In genomic region chr7:27169658-27170493, GRCh38 we compare ENCODE assay signal across 9 cellular contexts. TPM values are rescaled to one million over a fixed set of nuclear protein-coding genes. Genes with fewer than 3 reads are reported as not detected.
DNase-seq lines count a peak whose midpoint lies in the region; ATAC-seq, FAIRE-seq and TF ChIP-seq lines count a peak whose summit lies in the region.
"Had no signal": no experiment of that assay in that cellular context is flagged by ENCODE, and none has a peak within 500 bp of the region (broad histone marks: within the 10 kb centered on the region; RNA-seq: fewer than 3 reads in every experiment).

No MANE protein-coding gene starts in this region.

- H3K4me1 ChIP-seq in Panc1 (ENCODE audit: control insufficient read depth, insufficient read depth, low read length) = peaks cover 5% of the 10 kb centered on the region; the same call in 1 of the 2 replicates
- H3K4me1 ChIP-seq in keratinocyte (ENCODE audit: control insufficient read depth, extremely low read depth, insufficient read depth, low read length) = peaks cover 32% of the 10 kb centered on the region
- H3K4me1 ChIP-seq in tibial nerve = peaks cover 0 to 70% (median 15%) of the 10 kb centered on the region in 4 donors

- H3K79me2 ChIP-seq in keratinocyte (ENCODE audit: control insufficient read depth, insufficient read depth, low read length) = peaks cover 77% of the 10 kb centered on the region

- H3K9me1 ChIP-seq in keratinocyte (ENCODE audit: control insufficient read depth, extremely low read depth, insufficient read depth, low read length) = no peaks in the 10 kb centered on the region

- TF ChIP-seq CTCF in Panc1 (IDR thresholded peaks at IDR 0.05) = no peak
- TF ChIP-seq CTCF in keratinocyte (optimal IDR thresholded peaks at IDR 0.05 in 1 of 3, IDR thresholded peaks at IDR 0.05 in 1 of 3, conservative IDR thresholded peaks at IDR 0.05 in 1 of 3; ENCODE audit: extremely low read depth in 1 of 3, insufficient read depth in 2 of 3, low read length in 3 of 3) = no peak
- TF ChIP-seq CTCF in tibial nerve (IDR thresholded peaks at IDR 0.05) = no peak

- peak overlapping the region; percentile 83 for H3K9ac ChIP-seq in keratinocyte (ENCODE audit: control insufficient read depth, extremely low read depth, insufficient read depth, low read length)

- H3K27ac ChIP-seq in Panc1 (ENCODE audit: low read length) = no peak overlapping the region
- H3K27ac ChIP-seq in keratinocyte (ENCODE audit: control insufficient read depth, insufficient read depth, low read length) = peak overlapping the region; percentile 87
- H3K27ac ChIP-seq in tibial nerve = peak overlapping the region; percentile 67 to 94 (median 88)

- POLR2A ChIA-PET in Panc1 (lab: Charles Lee) = no interaction called here

- H4K20me1 ChIP-seq in keratinocyte (ENCODE audit: control insufficient read depth, extremely low read depth, insufficient read depth, low read length) = no peaks in the 10 kb centered on the region

- intact Hi-C loops in activated naive CD4-positive, alpha-beta T cell treated with anti-CD3 and anti-CD28 coated beads for 36 hours (cut with micrococcal nuclease) = loop anchor here (5.0 kb wide), 2 partner anchors 32 to 72 kb away; partner anchors contain the start of genes EVX1 and HOXA13
- intact Hi-C loops in Panc1 (cut with micrococcal nuclease; ENCODE audit: unreplicated experiment) = no loop called here

- H3K27ac Mint-ChIP-seq in activated naive CD4-positive, alpha-beta T cell treated with anti-CD3 and anti-CD28 coated beads for 36 hours = no peak overlapping the region

- peaks cover 37% of the 10 kb centered on the region for H3K4me1 Mint-ChIP-seq in activated naive CD4-positive, alpha-beta T cell treated with anti-CD3 and anti-CD28 coated beads for 36 hours (ENCODE audit: low read depth)

- peak in 1 of 2 donors; percentile 16 for TF ChIP-seq POLR2A in tibial nerve (IDR thresholded peaks at IDR 0.05)

- H3K27me3 Mint-ChIP-seq in activated naive CD4-positive, alpha-beta T cell treated with anti-CD3 and anti-CD28 coated beads for 36 hours (ENCODE audit: low read depth) = peaks cover 67% of the 10 kb centered on the region

- TF ChIP-seq EP300 in tibial nerve (IDR thresholded peaks at IDR 0.05) = no peak

- no peaks in the 10 kb centered on the region for H3K9me3 Mint-ChIP-seq in activated naive CD4-positive, alpha-beta T cell treated with anti-CD3 and anti-CD28 coated beads for 36 hours

- FAIRE-seq in keratinocyte (lab: Jason Lieb, UNC) = no peak

- dilution Hi-C loops in keratinocyte (cut with MboI; ENCODE audit: extremely low pct_ligation_motif_present, low sequenced_read_pairs) = no loop called here

- peak; percentile 43 for ATAC-seq in Panc1
- ATAC-seq in HG02623 (IDR thresholded peaks at IDR 0.05; ENCODE audit: unreplicated experiment) = no peak
- no peak for ATAC-seq in HG03457 (IDR thresholded peaks at IDR 0.05; ENCODE audit: unreplicated experiment)
- ATAC-seq: HepG2 had no signal

- in situ Hi-C loops in Panc1 (cut with HindIII; ENCODE audit: low pct_unique_long_range_greater_than_20kb, low sequenced_read_pairs) = no loop called here

- no peaks in the 10 kb centered on the region for H3K36me3 ChIP-seq in Panc1 (ENCODE audit: control insufficient read depth, insufficient read depth, low read length)
- peaks cover 0 to 4% of the 10 kb centered on the region in 2 experiments for H3K36me3 ChIP-seq in keratinocyte (ENCODE audit: control insufficient read depth in 2 of 2, extremely low read depth in 1 of 2, insufficient read depth in 2 of 2, low read length in 2 of 2)
- no peaks in the 10 kb centered on the region for H3K36me3 ChIP-seq in tibial nerve

- H3K4me2 ChIP-seq in keratinocyte (ENCODE audit: control insufficient read depth, extremely low read depth, insufficient read depth, low read depth, low read length) = peak overlapping the region; percentile 98

- H3K36me3 Mint-ChIP-seq in activated naive CD4-positive, alpha-beta T cell treated with anti-CD3 and anti-CD28 coated beads for 36 hours (ENCODE audit: low read depth) = no peaks in the 10 kb centered on the region

- BruUV-seq in Panc1 (replicated peaks; lab: Mats Ljungman, UMichigan) = no TSS peak

- H2AFZ ChIP-seq in keratinocyte (ENCODE audit: control insufficient read depth, low read length) = peak overlapping the region; percentile 53

- H3K9me3 ChIP-seq in Panc1 (ENCODE audit: control insufficient read depth, insufficient read depth, low read depth, low read length) (no peaks in the 10 kb centered on the region), keratinocyte (ENCODE audit: control insufficient read depth, low read depth, low read length) (no peaks in the 10 kb centered on the region), tibial nerve (no peaks in the 10 kb centered on the region)

- DNase-seq in activated naive CD4-positive, alpha-beta T cell treated with anti-CD3 and anti-CD28 coated beads for 36 hours = no peak
- DNase-seq in activated naive CD4-positive, alpha-beta T cell (lab: John Stamatoyannopoulos, UW) = no peak
- no peak for DNase-seq in Panc1 (ENCODE audit: low read depth, low spot score)
- no peak for DNase-seq in keratinocyte (ENCODE audit: low read depth, low spot score)
- DNase-seq in tibial nerve (ENCODE audit: low spot score in 2 of 2) = peak in 1 of 2 donors; percentile 13
- DNase-seq in dedifferentiated amniotic fluid mesenchymal stem cell (ENCODE audit: extremely low spot score) = no peak

- WGBS in tibial nerve, 2 donors = 7 to 8% methylated on average over 34 to 36 of the region's 49 CpGs

- no peaks in the 10 kb centered on the region for H3K27me3 ChIP-seq in Panc1 (ENCODE audit: control insufficient read depth, insufficient read depth, low read length)
- peaks cover 3% of the 10 kb centered on the region for H3K27me3 ChIP-seq in keratinocyte (ENCODE audit: control insufficient read depth, extremely low read depth, insufficient read depth, low read length)
- peaks cover 0 to 95% of the 10 kb centered on the region in 2 donors for H3K27me3 ChIP-seq in tibial nerve

- peak overlapping the region; percentile 39 for H3K4me3 Mint-ChIP-seq in activated naive CD4-positive, alpha-beta T cell treated with anti-CD3 and anti-CD28 coated beads for 36 hours

- CTCF ChIA-PET in activated naive CD4-positive, alpha-beta T cell treated with anti-CD3 and anti-CD28 coated beads for 36 hours (lab: Charles Lee) = no interaction called here
- CTCF ChIA-PET in Panc1 (lab: Charles Lee) = interaction anchor here (1.4 kb wide), 1 partner anchor 10 kb away, joined by 4 read pairs; no protein-coding TSS in a partner anchor

- H3K4me3 ChIP-seq in Panc1 (ENCODE audit: low read depth in 2 of 2, low read length in 2 of 2) = peak overlapping the region; percentile 20 to 42; a peak in 3 of 4 replicates
- H3K4me3 ChIP-seq in keratinocyte (ENCODE audit: control insufficient read depth in 2 of 3, extremely low read depth in 1 of 3, insufficient read depth in 2 of 3, low read depth in 1 of 3, low read length in 3 of 3) = peak overlapping the region; percentile 78 to 94 (median 84)
- peak overlapping the region; percentile 24 to 74 (median 32) for H3K4me3 ChIP-seq in tibial nerve

RNA-seq across cellular contexts. Expression of gene HOXA10, which starts 4.2 kb away (rescaled TPM):
- total RNA-seq in activated naive CD4-positive, alpha-beta T cell treated with anti-CD3 and anti-CD28 coated beads for 36 hours = not detected
- total RNA-seq in Panc1 (2021; ENCODE audit: unreplicated experiment) = 0.41 TPM
- 0.85 TPM for polyA plus RNA-seq in Panc1 (2012; ENCODE audit: insufficient read length)
- 1.6 to 4.5 TPM (median 2.4 TPM) in 3 replicates for polyA plus RNA-seq in keratinocyte
- 0.40 TPM for polyA plus RNA-seq in keratinocyte (2011; ENCODE audit: low read depth)
- polyA plus RNA-seq in keratinocyte (2011; cell fraction: cytosol; rRNA removed) = 2.0 and 2.2 TPM in 2 replicates
- 2.0 and 2.1 TPM in 2 replicates for polyA plus RNA-seq in keratinocyte (2011; cell fraction: nucleus; rRNA removed)
- 2.5 and 9.5 TPM in 2 replicates for polyA plus RNA-seq in keratinocyte (2012; ENCODE audit: low replicate concordance)
- 1.9 to 5.1 TPM (median 3.0 TPM) in 3 replicates for polyA minus RNA-seq in keratinocyte
- polyA minus RNA-seq in keratinocyte (2011; cell fraction: cytosol; rRNA and poly(A)+ RNA removed) = not detected
- polyA minus RNA-seq in keratinocyte (2011; cell fraction: nucleus; rRNA and poly(A)+ RNA removed) = 0.47 and 0.84 TPM in 2 replicates
- 10 to 100 TPM; 19.0 to 34.1 (median 24.9) TPM for total RNA-seq in tibial nerve
- total RNA-seq: HepG2 had no signal
- polyA plus RNA-seq: HepG2 had no signal

RNA-seq across cellular contexts. Expression of gene HOXA9, which starts 4.5 kb away (rescaled TPM):
- not detected for total RNA-seq in activated naive CD4-positive, alpha-beta T cell treated with anti-CD3 and anti-CD28 coated beads for 36 hours
- total RNA-seq in Panc1 (2021; ENCODE audit: unreplicated experiment) = not detected
- 0.23 TPM for polyA plus RNA-seq in Panc1 (2012; ENCODE audit: insufficient read length)
- polyA plus RNA-seq in keratinocyte = 9.0 to 40.5 TPM (median 28.1 TPM) in 3 replicates
- 76.1 TPM for polyA plus RNA-seq in keratinocyte (2011; ENCODE audit: low read depth)
- polyA plus RNA-seq in keratinocyte (2011; cell fraction: cytosol; rRNA removed) = 20.4 and 23.2 TPM in 2 replicates
- 22.3 and 31.4 TPM in 2 replicates for polyA plus RNA-seq in keratinocyte (2011; cell fraction: nucleus; rRNA removed)
- polyA plus RNA-seq in keratinocyte (2012; ENCODE audit: low replicate concordance) = 21.1 and 27.0 TPM in 2 replicates
- polyA minus RNA-seq in keratinocyte = 1.5 to 5.7 TPM (median 4.0 TPM) in 3 replicates
- 9.4 TPM for polyA minus RNA-seq in keratinocyte (2011; cell fraction: cytosol; rRNA and poly(A)+ RNA removed)
- polyA minus RNA-seq in keratinocyte (2011; cell fraction: nucleus; rRNA and poly(A)+ RNA removed) = 2.2 and 3.8 TPM in 2 replicates
- total RNA-seq in tibial nerve = 10 to 100 TPM; 10.5 to 13.8 (median 12.7) TPM
- total RNA-seq: HepG2 had no signal
- polyA plus RNA-seq: HepG2 had no signal

RNA-seq across cellular contexts. Expression of gene HOXA7, which starts 13.4 kb away (rescaled TPM):
- not detected for total RNA-seq in activated naive CD4-positive, alpha-beta T cell treated with anti-CD3 and anti-CD28 coated beads for 36 hours
- total RNA-seq in Panc1 (2021; ENCODE audit: unreplicated experiment) (not detected), tibial nerve (10 to 100 TPM in 2 of 4 donors, 1 to 10 TPM in 2; 8.7 to 16.9 (median 11.3) TPM)
- not detected for polyA plus RNA-seq in Panc1 (2012; ENCODE audit: insufficient read length)
- polyA plus RNA-seq in keratinocyte = 3.8 to 13.5 TPM (median 8.1 TPM) in 3 replicates
- 4.9 TPM for polyA plus RNA-seq in keratinocyte (2011; ENCODE audit: low read depth)
- polyA plus RNA-seq in keratinocyte (2011; cell fraction: cytosol; rRNA removed) = 7.4 and 9.8 TPM in 2 replicates
- 5.2 and 6.0 TPM in 2 replicates for polyA plus RNA-seq in keratinocyte (2011; cell fraction: nucleus; rRNA removed)
- polyA plus RNA-seq in keratinocyte (2012; ENCODE audit: low replicate concordance) = 3.9 and 14.3 TPM in 2 replicates
- 4.5 to 4.9 TPM (median 4.8 TPM) in 3 replicates for polyA minus RNA-seq in keratinocyte
- polyA minus RNA-seq in keratinocyte (2011; cell fraction: cytosol; rRNA and poly(A)+ RNA removed) = 11.9 TPM
- 2.0 and 2.3 TPM in 2 replicates for polyA minus RNA-seq in keratinocyte (2011; cell fraction: nucleus; rRNA and poly(A)+ RNA removed)
- total RNA-seq: HepG2 had no signal

RNA-seq across cellular contexts. Expression of gene HOXA11, which starts 15.2 kb away (rescaled TPM):
- not detected for total RNA-seq in activated naive CD4-positive, alpha-beta T cell treated with anti-CD3 and anti-CD28 coated beads for 36 hours
- 0.57 TPM for total RNA-seq in Panc1 (2021; ENCODE audit: unreplicated experiment)
- 0.58 TPM for polyA plus RNA-seq in Panc1 (2012; ENCODE audit: insufficient read length)
- 0.07 to 0.18 TPM (median 0.14 TPM) in 3 replicates for polyA plus RNA-seq in keratinocyte
- polyA plus RNA-seq in keratinocyte (2011; ENCODE audit: low read depth) = not detected
- polyA plus RNA-seq in keratinocyte (2011; cell fraction: cytosol; rRNA removed) = 0.17 and 0.19 TPM in 2 replicates
- polyA plus RNA-seq in keratinocyte (2011; cell fraction: nucleus; rRNA removed) = 0.13 TPM in 2 replicates
- 0.16 and 0.27 TPM in 2 replicates for polyA plus RNA-seq in keratinocyte (2012; ENCODE audit: low replicate concordance)
- polyA minus RNA-seq in keratinocyte = not detected in 3 replicates
- polyA minus RNA-seq in keratinocyte (2011; cell fraction: cytosol; rRNA and poly(A)+ RNA removed) = not detected
- polyA minus RNA-seq in keratinocyte (2011; cell fraction: nucleus; rRNA and poly(A)+ RNA removed) = not detected in 2 replicates
- 10 to 100 TPM in 2 of 4 donors, 1 to 10 TPM in 2; 5.0 to 13.2 (median 9.5) TPM for total RNA-seq in tibial nerve
- total RNA-seq: HepG2 had no signal
- polyA plus RNA-seq: HepG2 had no signal

RNA-seq across cellular contexts. Expression of gene HOXA3, which starts 17.5 kb away (rescaled TPM):
- total RNA-seq in activated naive CD4-positive, alpha-beta T cell treated with anti-CD3 and anti-CD28 coated beads for 36 hours = not detected
- total RNA-seq in Panc1 (2021; ENCODE audit: unreplicated experiment) (30.2 TPM), tibial nerve (10 to 100 TPM in 1 of 4 donors, 1 to 10 TPM in 3; 7.0 to 18.8 (median 8.7) TPM)
- 16.4 TPM for polyA plus RNA-seq in Panc1 (2012; ENCODE audit: insufficient read length)
- 0.17 to 0.84 TPM (median 0.58 TPM) in 3 replicates for polyA plus RNA-seq in keratinocyte
- 0.87 TPM for polyA plus RNA-seq in keratinocyte (2011; ENCODE audit: low read depth)
- polyA plus RNA-seq in keratinocyte (2011; cell fraction: cytosol; rRNA removed) = 0.55 and 0.95 TPM in 2 replicates
- polyA plus RNA-seq in keratinocyte (2011; cell fraction: nucleus; rRNA removed) = 1.2 and 2.0 TPM in 2 replicates
- polyA plus RNA-seq in keratinocyte (2012; ENCODE audit: low replicate concordance) = 1.1 and 3.2 TPM in 2 replicates
- polyA minus RNA-seq in keratinocyte = 0.22 to 1.2 TPM in 2 of 3 replicates, not detected in the other
- polyA minus RNA-seq in keratinocyte (2011; cell fraction: cytosol; rRNA and poly(A)+ RNA removed) = 1.9 TPM
- 0.54 and 1.2 TPM in 2 replicates for polyA minus RNA-seq in keratinocyte (2011; cell fraction: nucleus; rRNA and poly(A)+ RNA removed)

Comparison
In these comparisons a context has a peak if more than half of its experiments do, and no peak if none do; other contexts are left out.
1. H3K4me3 ChIP-seq: peak in every context shown above with its lines; median percentile 84 in keratinocyte; 32 in tibial nerve; 31 in Panc1.
2. RNA of gene HOXA10, which starts 4.2 kb away (total RNA-seq): 19.0 to 34.1 TPM in tibial nerve; 0.41 TPM in Panc1 (single experiment) and not detected in activated naive CD4-positive, alpha-beta T cell treated with anti-CD3 and anti-CD28 coated beads for 36 hours; every median in the first group is over 10 times any median in the second.
3. RNA of gene HOXA9, which starts 4.5 kb away (total RNA-seq): 10.5 to 13.8 TPM in tibial nerve; not detected in activated naive CD4-positive, alpha-beta T cell treated with anti-CD3 and anti-CD28 coated beads for 36 hours and not detected in Panc1 (single experiment); every median in the first group is over 10 times any median in the second.